8 cellular contexts compared by ENCODE assay signal in the genomic region with DNA sequence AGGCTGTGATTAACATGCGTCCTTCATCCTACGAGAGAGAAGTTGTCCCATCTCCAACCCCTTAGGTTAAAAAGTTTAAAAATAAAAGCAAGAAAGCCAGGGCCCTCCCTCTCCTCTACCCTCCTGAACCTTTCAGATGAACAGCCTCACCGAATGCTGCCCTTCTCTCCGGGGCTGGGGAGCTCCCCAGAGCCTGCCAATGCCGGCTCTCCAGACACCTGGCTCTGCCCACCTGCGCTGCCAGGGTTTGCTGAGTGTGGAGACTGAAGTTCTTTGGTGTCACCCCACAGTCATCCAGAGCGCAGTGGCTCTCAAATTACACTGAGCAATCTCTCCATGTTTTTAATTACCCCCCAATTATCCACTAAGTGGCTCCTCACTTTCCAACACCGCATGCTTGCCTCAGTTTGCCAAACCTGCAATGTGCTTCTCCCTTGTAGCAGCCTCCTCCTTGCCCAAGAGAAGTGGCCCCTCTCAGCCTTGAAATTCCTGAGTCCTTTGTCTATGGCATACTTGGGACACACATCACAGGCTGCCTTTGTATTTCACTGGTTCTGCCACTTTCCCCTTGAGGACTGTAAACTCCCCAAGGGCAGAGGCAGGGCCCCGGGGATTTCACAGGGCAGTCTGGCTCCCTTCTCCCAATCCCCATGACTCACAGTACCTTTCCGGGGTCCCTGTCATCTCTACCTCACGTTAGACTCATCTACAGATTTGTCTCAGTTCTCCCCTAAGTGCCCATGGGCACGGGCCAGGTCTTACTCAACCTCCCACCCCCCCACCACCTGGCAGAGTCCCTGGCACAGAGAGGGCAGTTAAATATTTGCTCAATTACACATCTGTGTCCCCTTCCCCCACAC. TPM values are rescaled to one million over a fixed set of nuclear protein-coding genes. Genes with fewer than 3 reads are reported as not detected.
DNase-seq lines count a peak whose midpoint lies in the region; ATAC-seq and TF ChIP-seq lines count a peak whose summit lies in the region.

No MANE protein-coding gene starts in this region.

- H3K27ac ChIP-seq in foreskin keratinocyte = peak overlapping the region; percentile 63

- H3K4me1 Mint-ChIP-seq in progenitor cell of endocrine pancreas (ENCODE audit: low read depth) = peaks cover 26% of the 10 kb centered on the region

- peak; percentile 53 for ATAC-seq in foreskin keratinocyte
- ATAC-seq in HG03175 (IDR thresholded peaks at IDR 0.05; ENCODE audit: unreplicated experiment) = no peak
- ATAC-seq in GM21529 (IDR thresholded peaks at IDR 0.05; ENCODE audit: unreplicated experiment) = no peak

- H3K27me3 Mint-ChIP-seq in progenitor cell of endocrine pancreas = no peaks in the 10 kb centered on the region

- H3K36me3 Mint-ChIP-seq in progenitor cell of endocrine pancreas (ENCODE audit: insufficient read depth) = peaks cover 7% of the 10 kb centered on the region

- no peaks in the 10 kb centered on the region for H3K9me3 Mint-ChIP-seq in progenitor cell of endocrine pancreas (ENCODE audit: low read depth)

- H3K27ac Mint-ChIP-seq in progenitor cell of endocrine pancreas = peak overlapping the region; percentile 99

- DNase-seq in GM03348 (ENCODE audit: low spot score) (peak; percentile 52), NCI-H226 (peak; percentile 46), activated T-helper 1 cell treated with Interleukin-2 at 50 U/mL for 16 hours (ENCODE audit: low read depth) (peak; percentile 35), foreskin keratinocyte (peak in 1 of 2 donors; percentile 77), progenitor cell of endocrine pancreas (ENCODE audit: low spot score, unreplicated experiment) (no peak), hippocampal formation (lab: John Stamatoyannopoulos, UW) (no peak)

- TF ChIP-seq CTCF in foreskin keratinocyte (conservative IDR thresholded peaks at IDR 0.05) = no peak
- no peak for TF ChIP-seq CTCF in progenitor cell of endocrine pancreas (IDR thresholded peaks at IDR 0.05; ENCODE audit: unreplicated experiment)

- H3K4me3 Mint-ChIP-seq in progenitor cell of endocrine pancreas (ENCODE audit: low read depth) = peak overlapping the region; percentile 90

- H3K4me1 ChIP-seq in foreskin keratinocyte = peaks cover 26% of the 10 kb centered on the region

- no peaks in the 10 kb centered on the region for H3K27me3 ChIP-seq in foreskin keratinocyte

RNA-seq across cellular contexts. Expression of gene MYH9, which starts 2.0 kb away (rescaled TPM):
- total RNA-seq in foreskin keratinocyte = 926 and 995 TPM in 2 replicates
- polyA plus RNA-seq in foreskin keratinocyte = 295 and 315 TPM in 2 replicates
- total RNA-seq in progenitor cell of endocrine pancreas = 299 and 306 TPM in 2 replicates

Comparison
In these comparisons a context has a peak if more than half of its experiments do, and no peak if none do; other contexts are left out.
1. DNase-seq: peak in GM03348 (single experiment), NCI-H226 (single experiment) and activated T-helper 1 cell treated with Interleukin-2 at 50 U/mL for 16 hours (single experiment); none in progenitor cell of endocrine pancreas (single experiment) and hippocampal formation (0 of 2).